Comparison of ENCODE assay signal across 1 cellular context in the genomic region with DNA sequence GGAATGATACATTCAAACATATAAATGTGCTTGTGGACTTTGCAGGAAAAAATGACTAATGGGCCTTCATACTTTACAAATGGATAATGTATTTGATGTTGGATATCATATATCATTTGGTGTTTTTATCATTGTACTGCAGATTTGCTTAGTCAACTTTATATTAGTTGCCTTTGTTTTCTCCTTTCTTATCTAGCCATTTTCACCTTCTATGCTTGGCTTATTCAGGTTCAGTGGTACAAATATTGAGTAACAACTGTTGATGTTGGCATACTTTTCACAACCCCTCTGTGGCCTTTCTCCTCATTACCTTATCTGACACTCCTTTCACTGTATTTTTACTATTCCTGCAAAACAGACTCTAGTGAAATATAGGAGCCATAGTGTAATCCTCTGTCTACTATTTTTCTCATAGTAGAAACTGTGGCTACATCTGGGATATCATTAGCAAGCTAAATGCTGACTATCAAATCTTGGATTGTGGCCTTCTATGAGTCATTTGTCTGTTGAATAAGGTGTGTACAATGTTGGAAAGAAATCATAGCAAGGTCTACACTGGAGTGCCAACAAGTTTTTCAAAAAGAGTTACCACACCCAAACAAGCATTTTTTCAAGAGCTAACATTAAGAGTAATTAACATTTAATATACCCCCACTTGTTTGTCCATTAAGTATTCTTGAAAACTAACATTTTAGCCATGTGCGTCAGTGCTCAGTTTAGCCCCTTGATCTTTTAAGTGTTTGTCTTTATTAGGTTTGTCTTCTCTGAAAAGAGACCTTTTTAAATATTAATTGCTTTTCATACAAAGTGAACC.
TF ChIP-seq lines count a peak whose summit lies in the region.

No MANE protein-coding gene starts in this region.

TF ChIP-seq in HepG2, 621 proteins besides CTCF, POLR2A, EP300 and RAD21 (continued from another document and continues in another):
- TF ChIP-seq THRA (CRISPR knock-in tag; IDR thresholded peaks at IDR 0.05; ENCODE audit: borderline replicate concordance): peak; percentile 96
- TF ChIP-seq MBD4 (IDR thresholded peaks at IDR 0.05; ENCODE audit: borderline replicate concordance, low read length): no peak
- no peak for TF ChIP-seq DMAP1 (CRISPR knock-in tag; IDR thresholded peaks at IDR 0.05)
- peak; percentile 61 for TF ChIP-seq NCOA2 (CRISPR knock-in tag; IDR thresholded peaks at IDR 0.05)
- no peak for TF ChIP-seq NFE2L2 (IDR thresholded peaks at IDR 0.05; ENCODE audit: low read length)
- TF ChIP-seq NPAS2 (CRISPR knock-in tag; IDR thresholded peaks at IDR 0.05; ENCODE audit: borderline replicate concordance): no peak
- TF ChIP-seq TBL1XR1 (IDR thresholded peaks at IDR 0.05; ENCODE audit: borderline replicate concordance, low read length, partially characterized antibody): no peak
- TF ChIP-seq HNF4G (IDR thresholded peaks at IDR 0.05; ENCODE audit: borderline replicate concordance, low read depth, low read length): no peak
- TF ChIP-seq HNF4G (CRISPR knock-in tag; IDR thresholded peaks at IDR 0.05; ENCODE audit: borderline replicate concordance, low read depth): no peak
- TF ChIP-seq FOXP1 (IDR thresholded peaks at IDR 0.05): peak; percentile 37; the same call in 1 of the 2 replicates
- TF ChIP-seq FOXP1 (CRISPR knock-in tag; IDR thresholded peaks at IDR 0.05): peak; percentile 75
- TF ChIP-seq ZNF609 (CRISPR knock-in tag; IDR thresholded peaks at IDR 0.05; ENCODE audit: borderline replicate concordance): 0 out of 2 replicates have a peak, but pooled peaks have one; percentile 17
- TF ChIP-seq RARA (CRISPR knock-in tag; IDR thresholded peaks at IDR 0.05): peak; percentile 79
- TF ChIP-seq CEBPG (CRISPR knock-in tag; IDR thresholded peaks at IDR 0.05): peak; percentile 79
- no peak for TF ChIP-seq SOX6 (IDR thresholded peaks at IDR 0.05)
- peak; percentile 83 for TF ChIP-seq SOX6 (CRISPR knock-in tag; IDR thresholded peaks at IDR 0.05)
- no peak for TF ChIP-seq ZNF430 (CRISPR knock-in tag; IDR thresholded peaks at IDR 0.05)
- TF ChIP-seq ZNF562 (CRISPR knock-in tag; IDR thresholded peaks at IDR 0.05; ENCODE audit: borderline replicate concordance): no peak
- TF ChIP-seq ZNF7 (CRISPR knock-in tag; IDR thresholded peaks at IDR 0.05): 0 out of 2 replicates have a peak, but pooled peaks have one; percentile 9
- TF ChIP-seq, protein P1, sequence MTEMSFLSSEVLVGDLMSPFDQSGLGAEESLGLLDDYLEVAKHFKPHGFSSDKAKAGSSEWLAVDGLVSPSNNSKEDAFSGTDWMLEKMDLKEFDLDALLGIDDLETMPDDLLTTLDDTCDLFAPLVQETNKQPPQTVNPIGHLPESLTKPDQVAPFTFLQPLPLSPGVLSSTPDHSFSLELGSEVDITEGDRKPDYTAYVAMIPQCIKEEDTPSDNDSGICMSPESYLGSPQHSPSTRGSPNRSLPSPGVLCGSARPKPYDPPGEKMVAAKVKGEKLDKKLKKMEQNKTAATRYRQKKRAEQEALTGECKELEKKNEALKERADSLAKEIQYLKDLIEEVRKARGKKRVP (CRISPR knock-in tag; IDR thresholded peaks at IDR 0.05): peak in 1 of 2 experiments; percentile 43; a peak in 2 of 4 replicates
- TF ChIP-seq ZNF550 (CRISPR knock-in tag; IDR thresholded peaks at IDR 0.05; ENCODE audit: borderline replicate concordance): no peak
- no peak for TF ChIP-seq FOXK2 (IDR thresholded peaks at IDR 0.05)
- TF ChIP-seq FOXK1 (CRISPR knock-in tag; IDR thresholded peaks at IDR 0.05; ENCODE audit: borderline replicate concordance, low read depth): peak; percentile 29; the same call in 1 of the 2 replicates
- no peak; the same call in 1 of the 2 replicates for TF ChIP-seq SOX13 (IDR thresholded peaks at IDR 0.05)
- TF ChIP-seq SOX13 (CRISPR knock-in tag; conservative IDR thresholded peaks at IDR 0.05 in 1 of 2, IDR thresholded peaks at IDR 0.05 in 1 of 2): peak in 1 of 2 experiments; percentile 85; a peak in 2 of 4 replicates
- 0 out of 2 replicates have a peak, but pooled peaks have one; percentile 18 for TF ChIP-seq ZMYM2 (CRISPR knock-in tag; IDR thresholded peaks at IDR 0.05)
- TF ChIP-seq PAXIP1 (CRISPR knock-in tag; conservative IDR thresholded peaks at IDR 0.05): peak; percentile 63
- peak; percentile 81 for TF ChIP-seq GATAD2A (CRISPR knock-in tag; IDR thresholded peaks at IDR 0.05)
- TF ChIP-seq, protein P2, sequence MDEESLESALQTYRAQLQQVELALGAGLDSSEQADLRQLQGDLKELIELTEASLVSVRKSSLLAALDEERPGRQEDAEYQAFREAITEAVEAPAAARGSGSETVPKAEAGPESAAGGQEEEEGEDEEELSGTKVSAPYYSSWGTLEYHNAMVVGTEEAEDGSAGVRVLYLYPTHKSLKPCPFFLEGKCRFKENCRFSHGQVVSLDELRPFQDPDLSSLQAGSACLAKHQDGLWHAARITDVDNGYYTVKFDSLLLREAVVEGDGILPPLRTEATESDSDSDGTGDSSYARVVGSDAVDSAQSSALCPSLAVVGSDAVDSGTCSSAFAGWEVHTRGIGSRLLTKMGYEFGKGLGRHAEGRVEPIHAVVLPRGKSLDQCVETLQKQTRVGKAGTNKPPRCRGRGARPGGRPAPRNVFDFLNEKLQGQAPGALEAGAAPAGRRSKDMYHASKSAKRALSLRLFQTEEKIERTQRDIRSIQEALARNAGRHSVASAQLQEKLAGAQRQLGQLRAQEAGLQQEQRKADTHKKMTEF (CRISPR knock-in tag; IDR thresholded peaks at IDR 0.05): 0 out of 2 replicates have a peak, but pooled peaks have one; percentile 32
- TF ChIP-seq NFKB2 (CRISPR knock-in tag; IDR thresholded peaks at IDR 0.05; ENCODE audit: borderline replicate concordance): no peak
- no peak for TF ChIP-seq ZSCAN21 (CRISPR knock-in tag; IDR thresholded peaks at IDR 0.05; ENCODE audit: borderline replicate concordance)
- no peak for TF ChIP-seq RORA (CRISPR knock-in tag; IDR thresholded peaks at IDR 0.05)
- TF ChIP-seq PHF20 (CRISPR knock-in tag; IDR thresholded peaks at IDR 0.05): no peak
- no peak for TF ChIP-seq ZNF768 (CRISPR knock-in tag; IDR thresholded peaks at IDR 0.05)
- TF ChIP-seq TEAD2 (CRISPR knock-in tag; IDR thresholded peaks at IDR 0.05): no peak
- TF ChIP-seq BCL6 (CRISPR knock-in tag; IDR thresholded peaks at IDR 0.05): peak; percentile 81
- no peak for TF ChIP-seq ZBTB1 (CRISPR knock-in tag; IDR thresholded peaks at IDR 0.05; ENCODE audit: borderline replicate concordance)
- TF ChIP-seq JUN (CRISPR knock-in tag; IDR thresholded peaks at IDR 0.05): no peak
- TF ChIP-seq ZKSCAN8 (CRISPR knock-in tag; IDR thresholded peaks at IDR 0.05; ENCODE audit: borderline replicate concordance): no peak
- TF ChIP-seq NFAT5 (CRISPR knock-in tag; IDR thresholded peaks at IDR 0.05): no peak
- peak; percentile 14 for TF ChIP-seq SKI (IDR thresholded peaks at IDR 0.05; ENCODE audit: partially characterized antibody)
- TF ChIP-seq, protein P3, sequence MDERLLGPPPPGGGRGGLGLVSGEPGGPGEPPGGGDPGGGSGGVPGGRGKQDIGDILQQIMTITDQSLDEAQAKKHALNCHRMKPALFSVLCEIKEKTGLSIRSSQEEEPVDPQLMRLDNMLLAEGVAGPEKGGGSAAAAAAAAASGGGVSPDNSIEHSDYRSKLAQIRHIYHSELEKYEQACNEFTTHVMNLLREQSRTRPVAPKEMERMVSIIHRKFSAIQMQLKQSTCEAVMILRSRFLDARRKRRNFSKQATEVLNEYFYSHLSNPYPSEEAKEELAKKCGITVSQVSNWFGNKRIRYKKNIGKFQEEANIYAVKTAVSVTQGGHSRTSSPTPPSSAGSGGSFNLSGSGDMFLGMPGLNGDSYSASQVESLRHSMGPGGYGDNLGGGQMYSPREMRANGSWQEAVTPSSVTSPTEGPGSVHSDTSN (CRISPR knock-in tag; IDR thresholded peaks at IDR 0.05): no peak
- TF ChIP-seq PRPF4 (IDR thresholded peaks at IDR 0.05; ENCODE audit: low read depth, low read length, poor library complexity, severe bottlenecking): no peak
